In genomic region chr14:21852061-21852664, GRCh38 we compare ENCODE assay signal across 8 cellular contexts.
DNase-seq lines count a peak whose midpoint lies in the region; ATAC-seq, FAIRE-seq and TF ChIP-seq lines count a peak whose summit lies in the region.

No MANE protein-coding gene starts in this region.

- no peaks in the 10 kb centered on the region for H3K27me3 ChIP-seq in ascending aorta

- H3K27me3 Mint-ChIP-seq in Calu3 (ENCODE audit: unreplicated experiment) (peaks cover 51% of the 10 kb centered on the region), T-helper 17 cell (peaks cover 21% of the 10 kb centered on the region)

- FAIRE-seq in GM12892 (lab: Jason Lieb, UNC), result no peak

- H3K4me1 Mint-ChIP-seq in Calu3 (ENCODE audit: low read depth, unreplicated experiment), result no peaks in the 10 kb centered on the region
- peaks cover 9% of the 10 kb centered on the region for H3K4me1 Mint-ChIP-seq in T-helper 17 cell

- CTCF ChIA-PET in Calu3 (lab: Charles Lee), result interaction anchor here (0.9 to 1.8 kb wide), 7 partner anchors 8 to 129 kb away, joined by 3 to 9 read pairs (median 3); no protein-coding TSS in a partner anchor

- ATAC-seq in HG02678 (IDR thresholded peaks at IDR 0.05; ENCODE audit: unreplicated experiment) (peak; percentile 74), T-helper 17 cell (peak; percentile 82), GM19397 (IDR thresholded peaks at IDR 0.05; ENCODE audit: unreplicated experiment) (no peak)

- BruUV-seq in Calu3 (replicated peaks; lab: Mats Ljungman, UMichigan), result no TSS peak

- H3K9me3 Mint-ChIP-seq in Calu3 (ENCODE audit: low read depth, unreplicated experiment), result no peaks in the 10 kb centered on the region

- TF ChIP-seq CTCF in Calu3 (IDR thresholded peaks at IDR 0.05; ENCODE audit: unreplicated experiment), result peak; percentile 64
- TF ChIP-seq CTCF in ascending aorta (IDR thresholded peaks at IDR 0.05), result peak in 2 of 3 experiments; percentile 11 to 44

- no peaks in the 10 kb centered on the region for H3K36me3 ChIP-seq in ascending aorta

- intact Hi-C loops in Calu3 (cut with micrococcal nuclease; ENCODE audit: unreplicated experiment), result no loop called here
- intact Hi-C loops in ascending aorta (cut with DNase I), result no loop called here

- peak; percentile 56 for DNase-seq in Calu3
- DNase-seq in T-helper 17 cell, result peak; percentile 29 to 56 (median 36)
- no peak for DNase-seq in ascending aorta (ENCODE audit: low spot score in 2 of 2)
- peak; percentile 23 for DNase-seq in kidney tubule cell (ENCODE audit: low spot score)
- peak; percentile 36 to 54 (median 41) for DNase-seq in stimulated activated CD4-positive, alpha-beta T cell treated with anti-CD3 and anti-CD28 coated beads, TNF-alpha, amount 100 ng/mL, for 1 hour (ENCODE audit: low read depth in 3 of 3, low spot score in 1 of 3)
- no peak for DNase-seq in GM12892 (ENCODE audit: insufficient read length)

- H3K4me3 ChIP-seq in ascending aorta, result no peak overlapping the region

- H3K27ac Mint-ChIP-seq in Calu3 (ENCODE audit: unreplicated experiment) (no peak overlapping the region), T-helper 17 cell (peak overlapping the region; percentile 60)

- H3K4me1 ChIP-seq in ascending aorta, result no peaks in the 10 kb centered on the region

- H3K4me3 Mint-ChIP-seq in Calu3 (ENCODE audit: low read depth, unreplicated experiment), result no peak overlapping the region
- H3K4me3 Mint-ChIP-seq in T-helper 17 cell, result peak overlapping the region; percentile 77

- H3K36me3 Mint-ChIP-seq in Calu3 (ENCODE audit: insufficient read depth, unreplicated experiment) (no peaks in the 10 kb centered on the region), T-helper 17 cell (ENCODE audit: low read depth) (peaks cover 3% of the 10 kb centered on the region)

- H3K9me3 ChIP-seq in T-helper 17 cell (ENCODE audit: control insufficient read depth, low read length, poor library complexity, severe bottlenecking) (no peaks in the 10 kb centered on the region), ascending aorta (no peaks in the 10 kb centered on the region)

- H3K27ac ChIP-seq in ascending aorta, result no peak overlapping the region

- no peak for TF ChIP-seq POLR2A in GM12892 (IDR thresholded peaks at IDR 0.05; ENCODE audit: low read depth, low read length)

Comparison
In these comparisons a context has a peak if more than half of its experiments do, and no peak if none do; other contexts are left out.
1. DNase-seq: peak in Calu3 (single experiment), T-helper 17 cell (3 of 3), kidney tubule cell (single experiment) and stimulated activated CD4-positive, alpha-beta T cell treated with anti-CD3 and anti-CD28 coated beads, TNF-alpha, amount 100 ng/mL, for 1 hour (3 of 3); none in ascending aorta (0 of 2) and GM12892 (single experiment).